8 cellular contexts compared by ENCODE assay signal in genomic region chr12:118312578-118312977, GRCh38.
DNase-seq lines count a peak whose midpoint lies in the region; ATAC-seq lines count a peak whose summit lies in the region.

No MANE protein-coding gene starts in this region.

- peak; percentile 64 to 80 for ATAC-seq in activated T-cell treated with anti-CD3 and anti-CD28 coated beads, Interleukin-2, amount 50 U/mL, for 72 hours (replicated peaks in 1 of 2)
- ATAC-seq in HG02973 (IDR thresholded peaks at IDR 0.05; ENCODE audit: unreplicated experiment) (peak; percentile 78), HG02885 (IDR thresholded peaks at IDR 0.05; ENCODE audit: poor library complexity, unreplicated experiment) (no peak)
- no peak for ATAC-seq in stimulated activated memory B cell treated with anti-CD40 and anti-IgM and Interleukin-4, amounts not matched to agents 10 μg/mL and 1 μg/mL and 100 μg/mL, for 72 hours

- intact Hi-C loops in cardiac septum (cut with DNase I), result no loop called here

- H3K27me3 Mint-ChIP-seq in activated T-cell treated with anti-CD3 and anti-CD28 coated beads, Interleukin-2, amount 50 U/mL, for 72 hours (ENCODE audit: low read depth), result no peaks in the 10 kb centered on the region
- H3K27me3 Mint-ChIP-seq in T-helper 1 cell treated with Interleukin-12 subunit alpha and Interleukin-12 subunit beta and Interleukin-4 antibody, amounts not matched to agents 30 μg/mL and 1 μg/mL, for 36 hours (ENCODE audit: low read depth), result no peaks in the 10 kb centered on the region
- no peaks in the 10 kb centered on the region for H3K27me3 Mint-ChIP-seq in stimulated activated memory B cell treated with anti-CD40 and anti-IgM and Interleukin-4, amounts not matched to agents 10 μg/mL and 1 μg/mL and 100 μg/mL, for 72 hours

- peak overlapping the region; percentile 42 to 82 for H3K4me3 Mint-ChIP-seq in activated T-cell treated with anti-CD3 and anti-CD28 coated beads, Interleukin-2, amount 50 U/mL, for 72 hours
- H3K4me3 Mint-ChIP-seq in T-helper 1 cell treated with Interleukin-12 subunit alpha and Interleukin-12 subunit beta and Interleukin-4 antibody, amounts not matched to agents 30 μg/mL and 1 μg/mL, for 36 hours, result peak overlapping the region; percentile 12
- H3K4me3 Mint-ChIP-seq in stimulated activated memory B cell treated with anti-CD40 and anti-IgM and Interleukin-4, amounts not matched to agents 10 μg/mL and 1 μg/mL and 100 μg/mL, for 72 hours, result no peak overlapping the region

- H3K27ac Mint-ChIP-seq in activated T-cell treated with anti-CD3 and anti-CD28 coated beads, Interleukin-2, amount 50 U/mL, for 72 hours, result peak overlapping the region; percentile 88
- peak overlapping the region; percentile 9 for H3K27ac Mint-ChIP-seq in T-helper 1 cell treated with Interleukin-12 subunit alpha and Interleukin-12 subunit beta and Interleukin-4 antibody, amounts not matched to agents 30 μg/mL and 1 μg/mL, for 36 hours
- H3K27ac Mint-ChIP-seq in stimulated activated memory B cell treated with anti-CD40 and anti-IgM and Interleukin-4, amounts not matched to agents 10 μg/mL and 1 μg/mL and 100 μg/mL, for 72 hours, result peak overlapping the region; percentile 53

- peaks cover 42% of the 10 kb centered on the region for H3K4me1 Mint-ChIP-seq in activated T-cell treated with anti-CD3 and anti-CD28 coated beads, Interleukin-2, amount 50 U/mL, for 72 hours (ENCODE audit: low read depth)
- peaks cover 24% of the 10 kb centered on the region for H3K4me1 Mint-ChIP-seq in T-helper 1 cell treated with Interleukin-12 subunit alpha and Interleukin-12 subunit beta and Interleukin-4 antibody, amounts not matched to agents 30 μg/mL and 1 μg/mL, for 36 hours (ENCODE audit: low read depth)
- peaks cover 51% of the 10 kb centered on the region for H3K4me1 Mint-ChIP-seq in stimulated activated memory B cell treated with anti-CD40 and anti-IgM and Interleukin-4, amounts not matched to agents 10 μg/mL and 1 μg/mL and 100 μg/mL, for 72 hours

- peaks cover 0 to 8% of the 10 kb centered on the region in 2 donors for H3K36me3 Mint-ChIP-seq in activated T-cell treated with anti-CD3 and anti-CD28 coated beads, Interleukin-2, amount 50 U/mL, for 72 hours (ENCODE audit: insufficient read depth in 2 of 2)
- H3K36me3 Mint-ChIP-seq in T-helper 1 cell treated with Interleukin-12 subunit alpha and Interleukin-12 subunit beta and Interleukin-4 antibody, amounts not matched to agents 30 μg/mL and 1 μg/mL, for 36 hours (ENCODE audit: low read depth), result peaks cover 5% of the 10 kb centered on the region
- H3K36me3 Mint-ChIP-seq in stimulated activated memory B cell treated with anti-CD40 and anti-IgM and Interleukin-4, amounts not matched to agents 10 μg/mL and 1 μg/mL and 100 μg/mL, for 72 hours, result peaks cover 20% of the 10 kb centered on the region

- no peaks in the 10 kb centered on the region for H3K9me3 Mint-ChIP-seq in activated T-cell treated with anti-CD3 and anti-CD28 coated beads, Interleukin-2, amount 50 U/mL, for 72 hours
- H3K9me3 Mint-ChIP-seq in T-helper 1 cell treated with Interleukin-12 subunit alpha and Interleukin-12 subunit beta and Interleukin-4 antibody, amounts not matched to agents 30 μg/mL and 1 μg/mL, for 36 hours, result no peaks in the 10 kb centered on the region
- no peaks in the 10 kb centered on the region for H3K9me3 Mint-ChIP-seq in stimulated activated memory B cell treated with anti-CD40 and anti-IgM and Interleukin-4, amounts not matched to agents 10 μg/mL and 1 μg/mL and 100 μg/mL, for 72 hours

- DNase-seq in activated T-cell treated with anti-CD3 and anti-CD28 coated beads, Interleukin-2, amount 50 U/mL, for 72 hours, result no peak
- no peak for DNase-seq in activated T-cell treated with anti-CD3 and anti-CD28 coated beads, Interleukin-2, amount 50 U/mL, for 48 hours
- DNase-seq in NCI-H1092 (lab: John Stamatoyannopoulos, UW), result no peak
- no peak for DNase-seq in cardiac septum (ENCODE audit: low spot score)

Comparison
In these comparisons a context has a peak if more than half of its experiments do, and no peak if none do; other contexts are left out.
1. ATAC-seq: peak in activated T-cell treated with anti-CD3 and anti-CD28 coated beads, Interleukin-2, amount 50 U/mL, for 72 hours (2 of 2) and HG02973 (single experiment); none in stimulated activated memory B cell treated with anti-CD40 and anti-IgM and Interleukin-4, amounts not matched to agents 10 μg/mL and 1 μg/mL and 100 μg/mL, for 72 hours (single experiment) and HG02885 (single experiment).
2. H3K27ac Mint-ChIP-seq: peak in every context shown above with its lines; median percentile 88 in activated T-cell treated with anti-CD3 and anti-CD28 coated beads, Interleukin-2, amount 50 U/mL, for 72 hours; 53 in stimulated activated memory B cell treated with anti-CD40 and anti-IgM and Interleukin-4, amounts not matched to agents 10 μg/mL and 1 μg/mL and 100 μg/mL, for 72 hours; 9 in T-helper 1 cell treated with Interleukin-12 subunit alpha and Interleukin-12 subunit beta and Interleukin-4 antibody, amounts not matched to agents 30 μg/mL and 1 μg/mL, for 36 hours.